ENCODE assay signal across 21 cellular contexts in the genomic region with DNA sequence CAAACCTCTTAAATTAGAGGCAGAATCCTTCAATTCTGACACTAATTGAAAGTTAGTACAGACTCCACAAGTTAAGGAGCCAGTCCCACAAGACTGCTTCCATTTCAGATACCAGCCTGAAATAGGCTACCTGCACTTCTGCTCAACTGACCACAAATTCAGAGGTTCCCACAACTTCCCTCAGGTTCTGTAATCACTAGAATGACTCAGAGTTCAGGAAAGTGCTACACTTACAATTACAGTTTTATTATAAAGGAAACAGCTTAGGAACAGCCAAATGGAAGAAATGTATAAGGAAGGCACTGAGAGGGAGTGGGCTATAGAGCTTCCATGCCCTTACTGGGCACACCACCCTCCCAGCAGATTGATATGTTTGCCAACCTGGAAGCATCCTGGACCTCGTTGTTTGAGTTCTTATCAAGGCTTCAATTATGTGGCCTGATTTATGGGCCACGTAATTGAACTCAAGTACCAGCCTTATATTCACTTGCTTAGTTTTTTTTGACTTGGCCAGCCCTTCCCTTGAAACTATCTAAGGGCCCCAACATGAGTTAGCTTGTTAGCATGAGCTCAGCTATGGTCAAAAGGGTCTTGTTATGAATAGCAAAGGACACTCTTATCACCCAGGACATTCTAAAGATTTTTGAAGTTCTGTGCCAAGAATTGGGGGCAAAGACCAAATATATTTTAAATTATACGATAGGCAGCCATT. TPM values are rescaled to one million over a fixed set of nuclear protein-coding genes. Genes with fewer than 3 reads are reported as not detected.
DNase-seq lines count a peak whose midpoint lies in the region; FAIRE-seq and TF ChIP-seq lines count a peak whose summit lies in the region.
"Had no signal": no experiment of that assay in that cellular context is flagged by ENCODE, and none has a peak within 500 bp of the region (broad histone marks: within the 10 kb centered on the region; RNA-seq: fewer than 3 reads in every experiment).

No MANE protein-coding gene starts in this region.

- no peaks in the 10 kb centered on the region for H3K36me3 ChIP-seq in small intestine (ENCODE audit: control insufficient read depth in 2 of 2, insufficient read depth in 2 of 2, low read length in 2 of 2)
- H3K36me3 ChIP-seq in testis (ENCODE audit: low read depth, missing control alignments) = no peaks in the 10 kb centered on the region
- peaks cover 0 to 2% (median 0%) of the 10 kb centered on the region in 3 donors for H3K36me3 ChIP-seq in tibial artery
- H3K36me3 ChIP-seq: brain microvascular endothelial cell, right atrium auricular region had no signal

- intact Hi-C loops in testis (cut with DNase I; ENCODE audit: low total_unique reads) (no loop called here), tibial artery (cut with DNase I; ENCODE audit: low total_unique reads) (no loop called here)

- no peaks in the 10 kb centered on the region for H3K27me3 ChIP-seq in small intestine (ENCODE audit: control insufficient read depth in 2 of 2, insufficient read depth in 2 of 2, low read length in 2 of 2)
- no peaks in the 10 kb centered on the region for H3K27me3 ChIP-seq in testis
- no peaks in the 10 kb centered on the region for H3K27me3 ChIP-seq in tibial artery
- H3K27me3 ChIP-seq: brain microvascular endothelial cell, right atrium auricular region had no signal

- TF ChIP-seq CTCF in testis (IDR thresholded peaks at IDR 0.05) (no peak), tibial artery (IDR thresholded peaks at IDR 0.05) (no peak)

- H3K4me3 ChIP-seq in small intestine (ENCODE audit: low read depth in 1 of 2, low read length in 2 of 2) (no peak overlapping the region), testis (no peak overlapping the region), tibial artery (no peak overlapping the region)
- H3K4me3 ChIP-seq: right atrium auricular region had no signal

- FAIRE-seq in small intestine (lab: Jason Lieb, UNC) = no peak
- FAIRE-seq: GM12892 had no signal

- H3K27ac ChIP-seq in small intestine (ENCODE audit: low read depth in 1 of 2, low read length in 1 of 2) (peak overlapping the region in 1 of 2 donors; percentile 51), testis (no peak overlapping the region), tibial artery (no peak overlapping the region)
- H3K27ac ChIP-seq: brain microvascular endothelial cell, right atrium auricular region had no signal

- WGBS in small intestine, 3 donors = 9 to 45% (median 22%) methylated on average over 3 of the region's 3 CpGs
- WGBS in testis, 2 donors = 77 to 79% methylated on average over 3 of the region's 3 CpGs

- H3K4me1 ChIP-seq in small intestine (ENCODE audit: control insufficient read depth in 2 of 2, insufficient read depth in 1 of 2, low read depth in 1 of 2, low read length in 1 of 2) = peaks cover 0 to 3% of the 10 kb centered on the region in 2 donors
- H3K4me1 ChIP-seq in testis = no peaks in the 10 kb centered on the region
- H3K4me1 ChIP-seq in tibial artery = no peaks in the 10 kb centered on the region
- H3K4me1 ChIP-seq: right atrium auricular region had no signal

- TF ChIP-seq POLR2A in testis (IDR thresholded peaks at IDR 0.05) = no peak

- DNase-seq in SKM-1 treated with dmso at 0.1 percent for 144 hours (lab: John Stamatoyannopoulos, UW; ENCODE audit: unreplicated experiment) (peak; percentile 27), SKM-1 (lab: John Stamatoyannopoulos, UW; ENCODE audit: unreplicated experiment) (no peak), NCI-H510A treated with DMSO at 0.1 percent for 48 hours (lab: John Stamatoyannopoulos, UW) (peak; percentile 14), astrocyte of the hippocampus (ENCODE audit: low read depth, low spot score) (peak; percentile 54), small intestine (peak; percentile 83), testis (no peak), tibial artery (no peak), mesenteric fat pad (ENCODE audit: low spot score) (no peak)
- DNase-seq: ACHN; activated CD4-positive, alpha-beta T cell treated with anti-CD3 and anti-CD28 coated beads, Interleukin-2, amount 50 U/mL, for 1 hour; activated naive CD4-positive, alpha-beta T cell treated with anti-CD3 and anti-CD28 coated beads for 36 hours; activated T-cell treated with anti-CD3 and anti-CD28 coated beads for 4 hours; brain microvascular endothelial cell; CD4-positive, CD25-positive, alpha-beta regulatory T cell; dermis blood vessel endothelial cell; mesenchymal stem cell; NCI-H2171 treated with DMSO at 0.1 percent for 48 hours; stimulated activated CD4-positive, alpha-beta T cell treated with anti-CD3 and anti-CD28 coated beads, Interleukin-2, amount 100 ng/mL, for 24 hours; substantia nigra had no signal

- H3K9me3 ChIP-seq in small intestine (ENCODE audit: control insufficient read depth, low read depth) (no peaks in the 10 kb centered on the region), testis (no peaks in the 10 kb centered on the region), tibial artery (peaks cover 0 to 4% (median 0%) of the 10 kb centered on the region in 3 donors)

RNA-seq across cellular contexts. Expression of a gene that starts 25.9 kb away (rescaled TPM):
- 1 to 10 TPM; 1.1 to 2.5 (median 1.9) TPM for polyA plus RNA-seq in small intestine
- 10 to 100 TPM; 18.3 to 22.2 TPM for total RNA-seq in testis
- polyA plus RNA-seq in testis (ENCODE audit: insufficient read depth, low read depth, low replicate concordance) = 8.6 TPM
- 3.7 TPM for total RNA-seq in mesenteric fat pad

Comparison
In these comparisons a context has a peak if more than half of its experiments do, and no peak if none do; other contexts are left out.
1. DNase-seq: peak in SKM-1 treated with dmso at 0.1 percent for 144 hours (single experiment), NCI-H510A treated with DMSO at 0.1 percent for 48 hours (single experiment), astrocyte of the hippocampus (single experiment) and small intestine (single experiment); none in SKM-1 (single experiment), testis (single experiment), tibial artery (0 of 2) and mesenteric fat pad (single experiment).